1 cellular context compared by ENCODE assay signal in genomic region chr3:120615863-120616599, GRCh38.
TF ChIP-seq lines count a peak whose summit lies in the region.

No MANE protein-coding gene starts in this region.

TF ChIP-seq in IMR-90, 13 proteins besides CTCF, POLR2A, EP300 and RAD21 (continued from another document):
- TF ChIP-seq BHLHE40 (IDR thresholded peaks at IDR 0.05; ENCODE audit: low read depth, low read length) (no peak), NFE2L2 (IDR thresholded peaks at IDR 0.05; ENCODE audit: low read depth, low read length) (no peak), ELK1 (IDR thresholded peaks at IDR 0.05; ENCODE audit: borderline replicate concordance, low read depth, low read length) (no peak), RFX5 (IDR thresholded peaks at IDR 0.05; ENCODE audit: low read depth, low read length) (no peak), FOS (IDR thresholded peaks at IDR 0.05; ENCODE audit: low read depth, low read length) (no peak)
